ENCODE assay signal across 19 cellular contexts in the genomic region with DNA sequence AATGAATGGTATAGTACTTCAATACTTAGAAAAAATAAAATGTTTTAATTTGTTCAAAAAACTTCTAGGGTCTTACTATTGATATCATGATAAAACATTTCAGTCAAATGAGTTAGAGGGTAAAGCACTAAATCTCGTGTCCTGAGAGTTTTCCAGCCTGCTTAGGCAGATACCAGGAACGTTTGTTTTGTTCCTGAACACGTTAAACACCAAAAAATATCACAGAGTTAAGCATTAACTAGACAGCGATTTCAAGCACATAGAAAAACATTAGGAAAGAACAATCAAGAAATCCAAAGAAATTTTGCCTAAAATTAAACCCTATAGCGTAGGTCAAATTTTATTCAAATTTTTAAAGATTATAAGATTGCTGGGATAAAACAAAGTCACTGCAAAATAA.
DNase-seq lines count a peak whose midpoint lies in the region; ATAC-seq, FAIRE-seq and TF ChIP-seq lines count a peak whose summit lies in the region.
"Had no signal": no experiment of that assay in that cellular context is flagged by ENCODE, and none has a peak within 500 bp of the region (broad histone marks: within the 10 kb centered on the region; RNA-seq: fewer than 3 reads in every experiment).

No MANE protein-coding gene starts in this region.

- CTCF ChIA-PET in Calu3 (lab: Charles Lee): no interaction called here
- CTCF ChIA-PET in HepG2 (lab: Yijun Ruan, JAX; ENCODE audit: low intra/inter-chr PET ratio, low total read pairs): no interaction called here

- H3K36me3 ChIP-seq in HepG2 (replicated peaks in 1 of 2; ENCODE audit: control insufficient read depth in 1 of 2, insufficient read depth in 2 of 2, low read length in 2 of 2): no peaks in the 10 kb centered on the region

- H3K27me3 ChIP-seq in HepG2 (ENCODE audit: control insufficient read depth in 1 of 2, insufficient read depth in 2 of 2, low read length in 2 of 2): no peaks in the 10 kb centered on the region

- peaks cover 37% of the 10 kb centered on the region for H3K4me1 ChIP-seq in HepG2 (ENCODE audit: insufficient read depth, low read length)

- H3K27ac ChIP-seq in HepG2 (ENCODE audit: extremely low read length, insufficient read depth, low read length): peak overlapping the region; percentile 56

- H3K4me3 ChIP-seq in HepG2 (replicated peaks in 1 of 3; ENCODE audit: insufficient read depth in 1 of 3, low read depth in 2 of 3, low read length in 3 of 3): no peak overlapping the region; a peak in 1 of 6 replicates
- H3K4me3 ChIP-seq: GM23338 had no signal

- ATAC-seq in HepG2 (peak; percentile 84), GM18907 (IDR thresholded peaks at IDR 0.05; ENCODE audit: unreplicated experiment) (no peak), GM18517 (IDR thresholded peaks at IDR 0.05; ENCODE audit: unreplicated experiment) (no peak)
- ATAC-seq: GM23338 had no signal

- H3K9ac ChIP-seq in HepG2 (ENCODE audit: insufficient read depth, low read depth, low read length): no peak overlapping the region

- no peaks in the 10 kb centered on the region for H3K9me3 ChIP-seq in HepG2 (ENCODE audit: low read length)

- 8% methylated on average over 5 of the region's 5 CpGs for WGBS in HepG2 (ENCODE audit: low lambda C conversion rate)

- H3K27ac Mint-ChIP-seq in Calu3 (ENCODE audit: unreplicated experiment) (peak overlapping the region; percentile 4), progenitor cell of endocrine pancreas (peak overlapping the region; percentile 86)
- H3K27ac Mint-ChIP-seq: B cell; CD4-positive, alpha-beta T cell; GM23338; H9; IgD-negative memory B cell had no signal

- TF ChIP-seq POLR2A in HepG2 (IDR thresholded peaks at IDR 0.05; ENCODE audit: insufficient read depth in 1 of 2, low read depth in 2 of 2, low read length in 2 of 2) (no peak), H54 (IDR thresholded peaks at IDR 0.05; ENCODE audit: low read depth, low read length) (no peak)

- H3K27me3 Mint-ChIP-seq in Calu3 (ENCODE audit: unreplicated experiment) (no peaks in the 10 kb centered on the region), progenitor cell of endocrine pancreas (no peaks in the 10 kb centered on the region)
- H3K27me3 Mint-ChIP-seq: B cell; CD4-positive, alpha-beta T cell; IgD-negative memory B cell had no signal

- H2AFZ ChIP-seq in HepG2 (ENCODE audit: low read length): no peak overlapping the region
- H2AFZ ChIP-seq: GM23338 had no signal

- H3K4me3 Mint-ChIP-seq in Calu3 (ENCODE audit: low read depth, unreplicated experiment) (no peak overlapping the region), progenitor cell of endocrine pancreas (ENCODE audit: low read depth) (peak overlapping the region; percentile 40)
- H3K4me3 Mint-ChIP-seq: B cell; CD4-positive, alpha-beta T cell; GM23338; H9; IgD-negative memory B cell had no signal

- intact Hi-C loops in Calu3 (cut with micrococcal nuclease; ENCODE audit: unreplicated experiment): no loop called here
- intact Hi-C loops in HepG2 (cut with micrococcal nuclease; ENCODE audit: unreplicated experiment): no loop called here

- POLR2A ChIA-PET in HepG2 (lab: Yijun Ruan, JAX): no interaction called here

- DNase-seq in Calu3 (no peak), HuH-7.5 (ENCODE audit: low spot score) (peak; percentile 19), HepG2 (ENCODE audit: low spot score) (peak; percentile 59), progenitor cell of endocrine pancreas (ENCODE audit: low spot score, unreplicated experiment) (no peak), H54 (ENCODE audit: insufficient read length, low spot score) (no peak)
- DNase-seq: 8988T; ACHN; C1 segment of cervical spinal cord; CD4-positive, alpha-beta T cell; DND-41; GDM1; H9; KG1 had no signal

- H3K79me2 ChIP-seq in HepG2 (ENCODE audit: insufficient read depth, low read length): no peaks in the 10 kb centered on the region

- TF ChIP-seq CTCF in Calu3 (IDR thresholded peaks at IDR 0.05; ENCODE audit: unreplicated experiment) (no peak), HepG2 (CRISPR knock-in tag; IDR thresholded peaks at IDR 0.05) (no peak), progenitor cell of endocrine pancreas (IDR thresholded peaks at IDR 0.05; ENCODE audit: unreplicated experiment) (no peak)

- FAIRE-seq in HepG2 (lab: Jason Lieb, UNC) (peak; percentile 53), H54 (lab: Jason Lieb, UNC) (no peak)
- FAIRE-seq: GM12892 had no signal

- H3K4me2 ChIP-seq in HepG2 (ENCODE audit: low read depth, low read length): peak overlapping the region; percentile 32
- H3K4me2 ChIP-seq: GM23338 had no signal

- BruUV-seq in Calu3 (replicated peaks; lab: Mats Ljungman, UMichigan) (no TSS peak), HepG2 (replicated peaks; lab: Mats Ljungman, UMichigan) (no TSS peak)

- no peaks in the 10 kb centered on the region for H4K20me1 ChIP-seq in HepG2 (ENCODE audit: insufficient read depth, low read length)

- H3K36me3 Mint-ChIP-seq in Calu3 (ENCODE audit: insufficient read depth, unreplicated experiment) (no peaks in the 10 kb centered on the region), progenitor cell of endocrine pancreas (ENCODE audit: insufficient read depth) (peaks cover 1% of the 10 kb centered on the region)
- H3K36me3 Mint-ChIP-seq: IgD-negative memory B cell had no signal

- H3K9me3 Mint-ChIP-seq in Calu3 (ENCODE audit: low read depth, unreplicated experiment): peaks cover 8% of the 10 kb centered on the region
- peaks cover 22% of the 10 kb centered on the region for H3K9me3 Mint-ChIP-seq in progenitor cell of endocrine pancreas (ENCODE audit: low read depth)
- H3K9me3 Mint-ChIP-seq: CD4-positive, alpha-beta T cell; GM23338 had no signal

- H3K4me1 Mint-ChIP-seq in Calu3 (ENCODE audit: low read depth, unreplicated experiment) (peaks cover 46% of the 10 kb centered on the region), progenitor cell of endocrine pancreas (ENCODE audit: low read depth) (peaks cover 14% of the 10 kb centered on the region)
- H3K4me1 Mint-ChIP-seq: B cell, GM23338, H9 had no signal

- TF ChIP-seq RAD21 in HepG2 (CRISPR knock-in tag; IDR thresholded peaks at IDR 0.05): no peak

- TF ChIP-seq EP300 in HepG2 (IDR thresholded peaks at IDR 0.05; ENCODE audit: low read depth in 2 of 2, low read length in 2 of 2) (no peak), HepG2 (CRISPR knock-in tag; IDR thresholded peaks at IDR 0.05; ENCODE audit: borderline replicate concordance) (no peak)

- in situ Hi-C loops in HepG2 (cut with HindIII; ENCODE audit: extremely low pct_ligation_motif_present, low pct_unique_long_range_greater_than_20kb): no loop called here

TF ChIP-seq in HepG2, 621 proteins besides CTCF, POLR2A, EP300 and RAD21 (continues in another document):
- TF ChIP-seq FOXP1 (IDR thresholded peaks at IDR 0.05): no peak
- 0 out of 2 replicates have a peak, but pooled peaks have one; percentile 22 for TF ChIP-seq FOXP1 (CRISPR knock-in tag; IDR thresholded peaks at IDR 0.05)
- TF ChIP-seq, protein P1, sequence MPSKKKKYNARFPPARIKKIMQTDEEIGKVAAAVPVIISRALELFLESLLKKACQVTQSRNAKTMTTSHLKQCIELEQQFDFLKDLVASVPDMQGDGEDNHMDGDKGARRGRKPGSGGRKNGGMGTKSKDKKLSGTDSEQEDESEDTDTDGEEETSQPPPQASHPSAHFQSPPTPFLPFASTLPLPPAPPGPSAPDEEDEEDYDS (CRISPR knock-in tag; IDR thresholded peaks at IDR 0.05): peak; percentile 33; the same call in 1 of the 2 replicates
- TF ChIP-seq SOX13 (IDR thresholded peaks at IDR 0.05): no peak
- TF ChIP-seq SOX13 (CRISPR knock-in tag; conservative IDR thresholded peaks at IDR 0.05 in 1 of 2, IDR thresholded peaks at IDR 0.05 in 1 of 2): peak in 1 of 2 experiments; percentile 52; a peak in 1 of 4 replicates
- TF ChIP-seq, protein P2, sequence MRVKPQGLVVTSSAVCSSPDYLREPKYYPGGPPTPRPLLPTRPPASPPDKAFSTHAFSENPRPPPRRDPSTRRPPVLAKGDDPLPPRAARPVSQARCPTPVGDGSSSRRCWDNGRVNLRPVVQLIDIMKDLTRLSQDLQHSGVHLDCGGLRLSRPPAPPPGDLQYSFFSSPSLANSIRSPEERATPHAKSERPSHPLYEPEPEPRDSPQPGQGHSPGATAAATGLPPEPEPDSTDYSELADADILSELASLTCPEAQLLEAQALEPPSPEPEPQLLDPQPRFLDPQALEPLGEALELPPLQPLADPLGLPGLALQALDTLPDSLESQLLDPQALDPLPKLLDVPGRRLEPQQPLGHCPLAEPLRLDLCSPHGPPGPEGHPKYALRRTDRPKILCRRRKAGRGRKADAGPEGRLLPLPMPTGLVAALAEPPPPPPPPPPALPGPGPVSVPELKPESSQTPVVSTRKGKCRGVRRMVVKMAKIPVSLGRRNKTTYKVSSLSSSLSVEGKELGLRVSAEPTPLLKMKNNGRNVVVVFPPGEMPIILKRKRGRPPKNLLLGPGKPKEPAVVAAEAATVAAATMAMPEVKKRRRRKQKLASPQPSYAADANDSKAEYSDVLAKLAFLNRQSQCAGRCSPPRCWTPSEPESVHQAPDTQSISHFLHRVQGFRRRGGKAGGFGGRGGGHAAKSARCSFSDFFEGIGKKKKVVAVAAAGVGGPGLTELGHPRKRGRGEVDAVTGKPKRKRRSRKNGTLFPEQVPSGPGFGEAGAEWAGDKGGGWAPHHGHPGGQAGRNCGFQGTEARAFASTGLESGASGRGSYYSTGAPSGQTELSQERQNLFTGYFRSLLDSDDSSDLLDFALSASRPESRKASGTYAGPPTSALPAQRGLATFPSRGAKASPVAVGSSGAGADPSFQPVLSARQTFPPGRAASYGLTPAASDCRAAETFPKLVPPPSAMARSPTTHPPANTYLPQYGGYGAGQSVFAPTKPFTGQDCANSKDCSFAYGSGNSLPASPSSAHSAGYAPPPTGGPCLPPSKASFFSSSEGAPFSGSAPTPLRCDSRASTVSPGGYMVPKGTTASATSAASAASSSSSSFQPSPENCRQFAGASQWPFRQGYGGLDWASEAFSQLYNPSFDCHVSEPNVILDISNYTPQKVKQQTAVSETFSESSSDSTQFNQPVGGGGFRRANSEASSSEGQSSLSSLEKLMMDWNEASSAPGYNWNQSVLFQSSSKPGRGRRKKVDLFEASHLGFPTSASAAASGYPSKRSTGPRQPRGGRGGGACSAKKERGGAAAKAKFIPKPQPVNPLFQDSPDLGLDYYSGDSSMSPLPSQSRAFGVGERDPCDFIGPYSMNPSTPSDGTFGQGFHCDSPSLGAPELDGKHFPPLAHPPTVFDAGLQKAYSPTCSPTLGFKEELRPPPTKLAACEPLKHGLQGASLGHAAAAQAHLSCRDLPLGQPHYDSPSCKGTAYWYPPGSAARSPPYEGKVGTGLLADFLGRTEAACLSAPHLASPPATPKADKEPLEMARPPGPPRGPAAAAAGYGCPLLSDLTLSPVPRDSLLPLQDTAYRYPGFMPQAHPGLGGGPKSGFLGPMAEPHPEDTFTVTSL (CRISPR knock-in tag; IDR thresholded peaks at IDR 0.05; ENCODE audit: borderline replicate concordance): peak; percentile 33; the same call in 1 of the 2 replicates
- TF ChIP-seq FOXJ3 (CRISPR knock-in tag; IDR thresholded peaks at IDR 0.05; ENCODE audit: borderline replicate concordance): peak; percentile 49; the same call in 1 of the 2 replicates
- no peak for TF ChIP-seq FLYWCH1 (CRISPR knock-in tag; IDR thresholded peaks at IDR 0.05)
- peak; percentile 28; the same call in 1 of the 2 replicates for TF ChIP-seq ZKSCAN8 (CRISPR knock-in tag; IDR thresholded peaks at IDR 0.05; ENCODE audit: borderline replicate concordance)
- no peak for TF ChIP-seq DMAP1 (CRISPR knock-in tag; IDR thresholded peaks at IDR 0.05)

Comparison
In these comparisons a context has a peak if more than half of its experiments do, and no peak if none do; other contexts are left out.
1. DNase-seq: peak in HuH-7.5 (single experiment) and HepG2 (single experiment); none in Calu3 (single experiment), progenitor cell of endocrine pancreas (single experiment) and H54 (single experiment).